11 cellular contexts compared by ENCODE assay signal in the genomic region with DNA sequence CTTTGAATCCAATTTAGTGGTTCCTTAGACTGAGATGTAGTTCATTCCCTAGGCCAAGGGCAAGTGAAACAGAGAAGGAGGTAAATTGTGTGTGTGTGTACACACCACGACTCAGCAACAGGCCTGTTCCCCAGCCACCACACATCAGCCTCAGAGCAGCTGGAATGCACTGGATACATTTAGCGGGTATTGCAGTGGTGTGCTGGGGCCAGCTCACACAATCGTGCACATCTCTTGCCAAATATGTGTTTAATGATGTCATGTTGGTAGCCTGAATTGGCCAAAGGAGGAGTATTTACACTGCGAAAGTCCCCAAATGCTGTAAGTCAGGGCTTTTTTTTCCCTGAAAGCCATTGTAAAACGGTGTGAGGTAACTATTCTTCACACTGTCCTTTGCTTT.
DNase-seq lines count a peak whose midpoint lies in the region; ATAC-seq, FAIRE-seq and TF ChIP-seq lines count a peak whose summit lies in the region.
"Had no signal": no experiment of that assay in that cellular context is flagged by ENCODE, and none has a peak within 500 bp of the region (broad histone marks: within the 10 kb centered on the region; RNA-seq: fewer than 3 reads in every experiment).

No MANE protein-coding gene starts in this region.

- H2AK5ac ChIP-seq in H1 (ENCODE audit: low read depth, low read length) = no peak overlapping the region

- H4K8ac ChIP-seq in H1 (ENCODE audit: extremely low read depth, insufficient read depth, low read length) = no peak overlapping the region

- no peak overlapping the region for H3K4ac ChIP-seq in H1 (replicated peaks; ENCODE audit: insufficient read length, low read depth, low read length)

- H3K18ac ChIP-seq in H1 (ENCODE audit: extremely low read depth, low read length) = no peak overlapping the region

- H3K27me3 ChIP-seq in H1 (replicated peaks in 1 of 4; ENCODE audit: control insufficient read depth in 3 of 4, extremely low read depth in 1 of 4, insufficient read depth in 3 of 4, low read length in 3 of 4) (peaks cover 0 to 2% (median 0%) of the 10 kb centered on the region in 4 experiments; a peak in 1 of 7 replicates), muscle layer of colon (ENCODE audit: control insufficient read depth in 1 of 2, insufficient read depth in 2 of 2, low read length in 2 of 2) (no peaks in the 10 kb centered on the region)

- H2BK120ac ChIP-seq in H1 (replicated peaks; ENCODE audit: low read depth, low read length) = no peak overlapping the region

- POLR2A ChIA-PET in H1 (lab: Charles Lee; ENCODE audit: partially characterized antibody) = interaction anchor here (1.5 to 59.2 kb wide), 3 partner anchors 2 to 121 kb away, joined by 4 to 1192 read pairs (median 1192); no protein-coding TSS in a partner anchor

- H3K36me3 ChIP-seq in H1 (ENCODE audit: control insufficient read depth in 2 of 4, insufficient read depth in 4 of 4, low read length in 3 of 4) (peaks cover 18 to 70% (median 60%) of the 10 kb centered on the region in 4 experiments), muscle layer of colon (ENCODE audit: insufficient read depth, low read length) (peaks cover 34% of the 10 kb centered on the region)

- 0 out of 2 replicates have a peak overlapping the region, but pooled peaks have one; percentile 38 for H2BK5ac ChIP-seq in H1 (ENCODE audit: low read depth, low read length)

- H3K9ac ChIP-seq in H1 (replicated peaks in 1 of 4; ENCODE audit: extremely low read depth in 1 of 4, low read depth in 3 of 4, low read length in 3 of 4) (no peak overlapping the region), muscle layer of colon (ENCODE audit: low read length) (no peak overlapping the region)

- no peak overlapping the region for H3K14ac ChIP-seq in H1 (ENCODE audit: insufficient read length)

- no peak overlapping the region for H3K23ac ChIP-seq in H1 (ENCODE audit: insufficient read length)

- no peak overlapping the region for H4K5ac ChIP-seq in H1 (ENCODE audit: insufficient read length, low read depth, low read length)

- H3K79me2 ChIP-seq in H1 (ENCODE audit: control insufficient read depth in 1 of 2, insufficient read depth in 2 of 2, low read length in 2 of 2) = peaks cover 24 to 60% of the 10 kb centered on the region in 2 experiments

- no peaks in the 10 kb centered on the region for H3K23me2 ChIP-seq in H1 (ENCODE audit: low read depth, low read length)

- no peak for ATAC-seq in GM19351 (IDR thresholded peaks at IDR 0.05; ENCODE audit: unreplicated experiment)
- ATAC-seq in GM19035 (IDR thresholded peaks at IDR 0.05; ENCODE audit: unreplicated experiment) = no peak

- TF ChIP-seq POLR2A in H1 (IDR thresholded peaks at IDR 0.05; ENCODE audit: control extremely low read depth in 1 of 2, low read depth in 2 of 2, low read length in 2 of 2) = peak; percentile 22 to 57; a peak in 2 of 3 replicates

- H3K27ac ChIP-seq in H1 (ENCODE audit: low read depth, low read length) = no peak overlapping the region
- peak overlapping the region; percentile 77 for H3K27ac ChIP-seq in muscle layer of colon (ENCODE audit: low read depth, low read length)

- no peak for TF ChIP-seq CTCF in H1 (IDR thresholded peaks at IDR 0.05; ENCODE audit: control extremely low read depth in 1 of 3, insufficient read depth in 1 of 3, low read depth in 1 of 3, low read length in 3 of 3)

- TF ChIP-seq EP300 in H1 (IDR thresholded peaks at IDR 0.05; ENCODE audit: borderline replicate concordance in 1 of 2, low read depth in 2 of 2, low read length in 2 of 2) = no peak

- no peak overlapping the region for H2BK12ac ChIP-seq in H1 (ENCODE audit: low read depth, low read length)

- H3K9me3 ChIP-seq in H1 (ENCODE audit: insufficient read depth in 2 of 2, low read depth in 1 of 2, low read length in 1 of 2) (no peaks in the 10 kb centered on the region), muscle layer of colon (ENCODE audit: low read length) (no peaks in the 10 kb centered on the region)

- H3K4me2 ChIP-seq in H1 (ENCODE audit: insufficient read depth in 1 of 2, low read depth in 2 of 2, low read length in 2 of 2) = no peak overlapping the region

- DNase-seq in AG08396 (ENCODE audit: low spot score) (peak; percentile 85), LHCN-M2 (ENCODE audit: low read depth) (peak; percentile 77), H1 (ENCODE audit: low read depth in 1 of 2, low spot score in 2 of 2) (no peak), cerebellar nuclear complex (lab: John Stamatoyannopoulos, UW) (no peak), NCI-H1694 (lab: John Stamatoyannopoulos, UW) (no peak)
- DNase-seq: activated naive CD8-positive, alpha-beta T cell treated with anti-CD3 and anti-CD28 coated beads, Interleukin-2, amount 10 ng/mL, durations not matched to agents 7 days and 5 days; NCI-H1930; stimulated activated CD4-positive, alpha-beta T cell treated with anti-CD3 and anti-CD28 coated beads, Interleukin-2, amount 100 ng/mL, for 48 hours had no signal

- H2BK20ac ChIP-seq in H1 (ENCODE audit: low read length) = no peak overlapping the region

- H3K4me3 ChIP-seq in H1 (ENCODE audit: extremely low read depth in 1 of 4, insufficient read depth in 2 of 4, low read depth in 3 of 4, low read length in 4 of 4) (no peak overlapping the region), muscle layer of colon (ENCODE audit: low read depth in 1 of 2, low read length in 2 of 2) (no peak overlapping the region)

- FAIRE-seq in H1 (lab: Jason Lieb, UNC) = no peak

- no peak overlapping the region for H2AFZ ChIP-seq in H1 (ENCODE audit: low read length)

- H4K20me1 ChIP-seq in H1 (replicated peaks in 1 of 2; ENCODE audit: control insufficient read depth in 1 of 2, insufficient read depth in 2 of 2, low read length in 2 of 2) = peaks cover 32 to 56% of the 10 kb centered on the region in 2 experiments

- CTCF ChIA-PET in H1 (lab: Charles Lee; ENCODE audit: partially characterized antibody) = interaction anchor here (0.7 to 9.5 kb wide), 5 partner anchors 9 to 266 kb away, joined by 3 to 106 read pairs (median 4); no protein-coding TSS in a partner anchor

- no peak overlapping the region for H4K91ac ChIP-seq in H1 (replicated peaks; ENCODE audit: insufficient read length, low read length)

- H3K4me1 ChIP-seq in H1 (replicated peaks in 1 of 4; ENCODE audit: control insufficient read depth in 3 of 4, insufficient read depth in 4 of 4, low read length in 3 of 4) (peaks cover 3 to 21% (median 10%) of the 10 kb centered on the region in 4 experiments; a peak in 5 of 7 replicates), muscle layer of colon (ENCODE audit: insufficient read depth, low read length) (peaks cover 74% of the 10 kb centered on the region)

- WGBS in H1 (ENCODE audit: extremely low coverage in 1 of 2, insufficient coverage in 1 of 2, insufficient read length in 1 of 2, insufficient replicate concordance in 2 of 2, low coverage in 1 of 2, low lambda C conversion rate in 2 of 2, missing lambda C conversion rate in 1 of 2), 2 experiments = 91% methylated on average over 5 of the region's 5 CpGs; no CpG with 5 or more reads in 1 of the 2 experiments

- no peak for TF ChIP-seq RAD21 in H1 (IDR thresholded peaks at IDR 0.05 in 1 of 2, conservative IDR thresholded peaks at IDR 0.05 in 1 of 2; ENCODE audit: low read depth in 2 of 2, low read length in 2 of 2)

- no peak overlapping the region for H2BK15ac ChIP-seq in H1 (ENCODE audit: low read length)

- H3K56ac ChIP-seq in H1 (replicated peaks; ENCODE audit: insufficient read length, low read depth, low read length) = no peak overlapping the region

- H3K79me1 ChIP-seq in H1 (ENCODE audit: low read depth, low read length) = peaks cover 6% of the 10 kb centered on the region

TF ChIP-seq in H1, 55 proteins besides CTCF, POLR2A, EP300 and RAD21:
- peak; percentile 40; the same call in 1 of the 2 replicates for TF ChIP-seq POLR2AphosphoS5 (IDR thresholded peaks at IDR 0.05; ENCODE audit: low read depth, low read length)
- TF ChIP-seq ZNF274 (IDR thresholded peaks at IDR 0.05; ENCODE audit: borderline replicate concordance, extremely low read depth, low read length) = no peak

Comparison
In these comparisons a context has a peak if more than half of its experiments do, and no peak if none do; other contexts are left out.
1. DNase-seq: peak in AG08396 (single experiment) and LHCN-M2 (single experiment); none in H1 (0 of 2), cerebellar nuclear complex (0 of 2) and NCI-H1694 (single experiment).